Comparison of ENCODE assay signal across 36 cellular contexts in genomic region chr14:93059260-93059659, GRCh38.
"Had no signal": no experiment of that assay in that cellular context is flagged by ENCODE, and none has a peak within 500 bp of the region (broad histone marks: within the 10 kb centered on the region; RNA-seq: fewer than 3 reads in every experiment).

No MANE protein-coding gene starts in this region.

- H3K27ac ChIP-seq: adrenal gland, ascending aorta, brain microvascular endothelial cell, breast epithelium had no signal

- H3K9me3 ChIP-seq: adrenal gland, ascending aorta, body of pancreas, breast epithelium had no signal

- H3K9me3 Mint-ChIP-seq: activated naive CD4-positive, alpha-beta T cell treated with anti-CD3 and anti-CD28 coated beads for 36 hours; activated naive CD4-positive, alpha-beta T cell treated with anti-CD3 and anti-CD28 coated beads, Interleukin-2, amount 10 ng/mL, durations not matched to agents 7 days and 5 days; activated naive CD4-positive, alpha-beta T cell treated with anti-CD3 and anti-CD28 coated beads, Interleukin-2, amount 50 U/mL, for 24 hours; activated naive CD4-positive, alpha-beta T cell treated with anti-CD3 and anti-CD28 coated beads, Interleukin-2, amount 50 U/mL, for 72 hours; activated naive CD8-positive, alpha-beta T cell treated with anti-CD3 and anti-CD28 coated beads for 36 hours; activated naive CD8-positive, alpha-beta T cell treated with anti-CD3 and anti-CD28 coated beads, Interleukin-2, amount 10 ng/mL, durations not matched to agents 7 days and 5 days; activated naive CD8-positive, alpha-beta T cell treated with anti-CD3 and anti-CD28 coated beads, Interleukin-2, amount 50 U/mL, for 24 hours; activated T-cell treated with anti-CD3 and anti-CD28 coated beads, Interleukin-2, amount 50 U/mL, for 24 hours; activated T-cell treated with anti-CD3 and anti-CD28 coated beads, Interleukin-2, amount 50 U/mL, for 4 hours; activated T-cell treated with anti-CD3 and anti-CD28 coated beads, Interleukin-2, amount 50 U/mL, for 72 hours; activated T-helper 1 cell treated with anti-CD3 and anti-CD28 coated beads, Interleukin-12 subunit alpha, Interleukin-12 subunit beta, Interleukin-2, Interleukin-4 antibody, amounts not matched to agents 30 ng/mL and 10 ng/mL and 1 ng/mL, durations not matched to agents 14 hours and 24 hours and 36 hours; activated T-helper 17 cell treated with anti-CD3 and anti-CD28 coated beads, Interleukin-2, amount 50 U/mL, for 72 hours; activated T-helper 2 cell treated with anti-CD3 and anti-CD28 coated beads, Interferon-gamma antibody, Interleukin-2, Interleukin-4, amounts not matched to agents 10 μg/mL and 5 μg/mL and 100 μg/mL, durations not matched to agents 14 hours and 24 hours and 36 hours; brain; central memory CD8-positive, alpha-beta T cell had no signal

- H3K4me1 ChIP-seq: breast epithelium had no signal

- DNase-seq: activated effector memory CD4-positive, alpha-beta T cell treated with anti-CD3 and anti-CD28 coated beads, Interleukin-2, amount 50 U/mL, for 16 hours; activated effector memory CD4-positive, alpha-beta T cell treated with Interleukin-2 at 50 U/mL for 16 hours; activated gamma-delta T cell; activated gamma-delta T cell treated with Interleukin-2 at 50 U/mL for 16 hours; activated naive CD4-positive, alpha-beta T cell; activated naive CD4-positive, alpha-beta T cell treated with anti-CD3 and anti-CD28 coated beads for 36 hours; activated naive CD4-positive, alpha-beta T cell treated with anti-CD3 and anti-CD28 coated beads, Interleukin-2, amount 10 ng/mL, durations not matched to agents 7 days and 5 days; activated naive CD4-positive, alpha-beta T cell treated with anti-CD3 and anti-CD28 coated beads, Interleukin-2, amount 50 U/mL, for 16 hours; activated naive CD4-positive, alpha-beta T cell treated with Interleukin-2 at 50 U/mL for 16 hours; activated naive CD8-positive, alpha-beta T cell treated with anti-CD3 and anti-CD28 coated beads for 36 hours; activated naive CD8-positive, alpha-beta T cell treated with anti-CD3 and anti-CD28 coated beads, Interleukin-2, amount 50 U/mL, for 24 hours; activated T-cell treated with anti-CD3 and anti-CD28 coated beads for 4 hours; activated T-cell treated with anti-CD3 and anti-CD28 coated beads, Interleukin-2, amount 50 U/mL, for 1 hour; activated T-cell treated with anti-CD3 and anti-CD28 coated beads, Interleukin-2, amount 50 U/mL, for 24 hours; activated T-cell treated with anti-CD3 and anti-CD28 coated beads, Interleukin-2, amount 50 U/mL, for 4 hours; activated T-cell treated with anti-CD3 and anti-CD28 coated beads, Interleukin-2, amount 50 U/mL, for 48 hours; adrenal gland; amniotic stem cell; aorta; body of pancreas; brain microvascular endothelial cell; central memory CD4-positive, alpha-beta T cell; cerebellar nuclear complex had no signal

- H3K27ac Mint-ChIP-seq: activated naive CD4-positive, alpha-beta T cell treated with anti-CD3 and anti-CD28 coated beads for 36 hours; activated naive CD4-positive, alpha-beta T cell treated with anti-CD3 and anti-CD28 coated beads, Interleukin-2, amount 10 ng/mL, durations not matched to agents 7 days and 5 days; activated naive CD4-positive, alpha-beta T cell treated with anti-CD3 and anti-CD28 coated beads, Interleukin-2, amount 50 U/mL, for 24 hours; activated T-cell treated with anti-CD3 and anti-CD28 coated beads, Interleukin-2, amount 50 U/mL, for 72 hours; activated T-helper 1 cell treated with anti-CD3 and anti-CD28 coated beads, Interleukin-12 subunit alpha, Interleukin-12 subunit beta, Interleukin-2, Interleukin-4 antibody, amounts not matched to agents 30 ng/mL and 10 ng/mL and 1 ng/mL, durations not matched to agents 14 hours and 24 hours and 36 hours had no signal

- H3K36me3 Mint-ChIP-seq: activated naive CD4-positive, alpha-beta T cell treated with anti-CD3 and anti-CD28 coated beads, Interleukin-2, amount 10 ng/mL, durations not matched to agents 7 days and 5 days; activated naive CD4-positive, alpha-beta T cell treated with anti-CD3 and anti-CD28 coated beads, Interleukin-2, amount 50 U/mL, for 24 hours; activated naive CD4-positive, alpha-beta T cell treated with anti-CD3 and anti-CD28 coated beads, Interleukin-2, amount 50 U/mL, for 72 hours; activated naive CD8-positive, alpha-beta T cell; brain had no signal

- ATAC-seq: activated T-helper 17 cell treated with anti-CD3 and anti-CD28 coated beads, Interleukin-2, amount 50 U/mL, for 72 hours; body of pancreas had no signal

- H3K4me3 Mint-ChIP-seq: activated naive CD4-positive, alpha-beta T cell treated with anti-CD3 and anti-CD28 coated beads for 36 hours; activated naive CD4-positive, alpha-beta T cell treated with anti-CD3 and anti-CD28 coated beads, Interleukin-2, amount 10 ng/mL, durations not matched to agents 7 days and 5 days; activated naive CD4-positive, alpha-beta T cell treated with anti-CD3 and anti-CD28 coated beads, Interleukin-2, amount 50 U/mL, for 24 hours; activated naive CD8-positive, alpha-beta T cell treated with anti-CD3 and anti-CD28 coated beads, Interleukin-2, amount 50 U/mL, for 24 hours; activated T-cell treated with anti-CD3 and anti-CD28 coated beads, Interleukin-2, amount 50 U/mL, for 24 hours; activated T-cell treated with anti-CD3 and anti-CD28 coated beads, Interleukin-2, amount 50 U/mL, for 4 hours; activated T-cell treated with anti-CD3 and anti-CD28 coated beads, Interleukin-2, amount 50 U/mL, for 72 hours; activated T-helper 1 cell treated with anti-CD3 and anti-CD28 coated beads, Interleukin-12 subunit alpha, Interleukin-12 subunit beta, Interleukin-2, Interleukin-4 antibody, amounts not matched to agents 30 ng/mL and 10 ng/mL and 1 ng/mL, durations not matched to agents 14 hours and 24 hours and 36 hours; activated T-helper 17 cell treated with anti-CD3 and anti-CD28 coated beads, Interleukin-2, amount 50 U/mL, for 72 hours; brain; central memory CD8-positive, alpha-beta T cell had no signal

- H3K27me3 Mint-ChIP-seq: activated naive CD4-positive, alpha-beta T cell treated with anti-CD3 and anti-CD28 coated beads, Interleukin-2, amount 10 ng/mL, durations not matched to agents 7 days and 5 days; activated naive CD4-positive, alpha-beta T cell treated with anti-CD3 and anti-CD28 coated beads, Interleukin-2, amount 50 U/mL, for 24 hours; activated naive CD8-positive, alpha-beta T cell; activated naive CD8-positive, alpha-beta T cell treated with anti-CD3 and anti-CD28 coated beads for 36 hours; activated naive CD8-positive, alpha-beta T cell treated with anti-CD3 and anti-CD28 coated beads, Interleukin-2, amount 10 ng/mL, durations not matched to agents 7 days and 5 days; activated naive CD8-positive, alpha-beta T cell treated with anti-CD3 and anti-CD28 coated beads, Interleukin-2, amount 50 U/mL, for 24 hours; activated T-cell treated with anti-CD3 and anti-CD28 coated beads, Interleukin-2, amount 50 U/mL, for 24 hours; activated T-helper 17 cell treated with anti-CD3 and anti-CD28 coated beads, Interleukin-2, amount 50 U/mL, for 72 hours; central memory CD8-positive, alpha-beta T cell had no signal

- H3K36me3 ChIP-seq: adrenal gland, ascending aorta, brain microvascular endothelial cell, breast epithelium, cardiac muscle cell had no signal

- H3K4me3 ChIP-seq: adrenal gland, ascending aorta, body of pancreas, breast epithelium, cardiac muscle cell had no signal

- H3K27me3 ChIP-seq: adrenal gland, ascending aorta, body of pancreas, brain microvascular endothelial cell, breast epithelium, cardiac muscle cell had no signal
